25 cellular contexts compared by ENCODE assay signal in genomic region chr18:73924836-73925235, GRCh38.
"Had no signal": no experiment of that assay in that cellular context is flagged by ENCODE, and none has a peak within 500 bp of the region (broad histone marks: within the 10 kb centered on the region; RNA-seq: fewer than 3 reads in every experiment).

No MANE protein-coding gene starts in this region.

- H3K4me1 Mint-ChIP-seq: natural killer cell, neural progenitor cell had no signal

- H3K36me3 ChIP-seq: cardiac muscle cell, colonic mucosa, heart right ventricle, lower lobe of right lung, neural progenitor cell, tibial nerve had no signal

- H3K4me1 ChIP-seq: colonic mucosa, heart right ventricle, lower lobe of right lung, neural progenitor cell, tibial nerve had no signal

- H3K36me3 Mint-ChIP-seq: activated CD4-positive, alpha-beta memory T cell treated with anti-CD3 and anti-CD28 coated beads for 36 hours; natural killer cell; neural progenitor cell had no signal

- H3K27ac ChIP-seq: cardiac muscle cell, colonic mucosa, heart right ventricle, lower lobe of right lung, neural progenitor cell, tibial nerve, VCaP had no signal

- H3K4me3 ChIP-seq: cardiac muscle cell, colonic mucosa, heart right ventricle, lower lobe of right lung, neural progenitor cell, tibial nerve had no signal

- DNase-seq: activated CD4-positive, alpha-beta memory T cell treated with anti-CD3 and anti-CD28 coated beads for 36 hours; activated CD4-positive, alpha-beta T cell treated with anti-CD3 and anti-CD28 coated beads for 4 hours; activated CD8-positive, alpha-beta memory T cell treated with anti-CD3 and anti-CD28 coated beads, Interleukin-2, amount 50 U/mL, for 4 hours; activated gamma-delta T cell; activated naive CD4-positive, alpha-beta T cell treated with anti-CD3 and anti-CD28 coated beads, Interleukin-2, amount 50 U/mL, for 16 hours; activated T-cell treated with anti-CD3 and anti-CD28 coated beads, Interleukin-2, amount 50 U/mL, for 1 hour; amygdala; cerebellar nuclear complex; colonic mucosa; effector CD8-positive, alpha-beta T cell; heart right ventricle; kidney glomerular epithelial cell; lower lobe of right lung; mesendoderm; natural killer cell; right cardiac atrium; stimulated activated CD4-positive, alpha-beta T cell treated with anti-CD3 and anti-CD28 coated beads, Interleukin-15, amount 100 ng/mL, for 24 hours; stimulated activated CD4-positive, alpha-beta T cell treated with anti-CD3 and anti-CD28 coated beads, Interleukin-2, amount 100 ng/mL, for 24 hours; stimulated activated naive CD4-positive, alpha-beta T cell had no signal

- H3K9me3 ChIP-seq: colonic mucosa, heart right ventricle, lower lobe of right lung, tibial nerve had no signal

- H3K4me3 Mint-ChIP-seq: activated CD4-positive, alpha-beta memory T cell treated with anti-CD3 and anti-CD28 coated beads for 36 hours; activated T-helper 1 cell treated with anti-CD3 and anti-CD28 coated beads, Interleukin-12 subunit alpha, Interleukin-12 subunit beta, Interleukin-2, Interleukin-4 antibody, amounts not matched to agents 30 ng/mL and 10 ng/mL and 1 ng/mL, durations not matched to agents 14 hours and 24 hours and 36 hours; natural killer cell; neural progenitor cell had no signal

- H3K27me3 ChIP-seq: cardiac muscle cell, colonic mucosa, heart right ventricle, neural progenitor cell, tibial nerve had no signal

- H3K9me3 Mint-ChIP-seq: activated CD4-positive, alpha-beta memory T cell treated with anti-CD3 and anti-CD28 coated beads for 36 hours; activated T-helper 1 cell treated with anti-CD3 and anti-CD28 coated beads, Interleukin-12 subunit alpha, Interleukin-12 subunit beta, Interleukin-2, Interleukin-4 antibody, amounts not matched to agents 30 ng/mL and 10 ng/mL and 1 ng/mL, durations not matched to agents 14 hours and 24 hours and 36 hours; natural killer cell; neural progenitor cell had no signal

- H3K27ac Mint-ChIP-seq: activated CD4-positive, alpha-beta memory T cell treated with anti-CD3 and anti-CD28 coated beads for 36 hours; activated T-helper 1 cell treated with anti-CD3 and anti-CD28 coated beads, Interleukin-12 subunit alpha, Interleukin-12 subunit beta, Interleukin-2, Interleukin-4 antibody, amounts not matched to agents 30 ng/mL and 10 ng/mL and 1 ng/mL, durations not matched to agents 14 hours and 24 hours and 36 hours; natural killer cell; neural progenitor cell had no signal

- ATAC-seq: heart right ventricle, left lobe of liver, lower lobe of right lung, natural killer cell, right cardiac atrium had no signal
